In the genomic region with DNA sequence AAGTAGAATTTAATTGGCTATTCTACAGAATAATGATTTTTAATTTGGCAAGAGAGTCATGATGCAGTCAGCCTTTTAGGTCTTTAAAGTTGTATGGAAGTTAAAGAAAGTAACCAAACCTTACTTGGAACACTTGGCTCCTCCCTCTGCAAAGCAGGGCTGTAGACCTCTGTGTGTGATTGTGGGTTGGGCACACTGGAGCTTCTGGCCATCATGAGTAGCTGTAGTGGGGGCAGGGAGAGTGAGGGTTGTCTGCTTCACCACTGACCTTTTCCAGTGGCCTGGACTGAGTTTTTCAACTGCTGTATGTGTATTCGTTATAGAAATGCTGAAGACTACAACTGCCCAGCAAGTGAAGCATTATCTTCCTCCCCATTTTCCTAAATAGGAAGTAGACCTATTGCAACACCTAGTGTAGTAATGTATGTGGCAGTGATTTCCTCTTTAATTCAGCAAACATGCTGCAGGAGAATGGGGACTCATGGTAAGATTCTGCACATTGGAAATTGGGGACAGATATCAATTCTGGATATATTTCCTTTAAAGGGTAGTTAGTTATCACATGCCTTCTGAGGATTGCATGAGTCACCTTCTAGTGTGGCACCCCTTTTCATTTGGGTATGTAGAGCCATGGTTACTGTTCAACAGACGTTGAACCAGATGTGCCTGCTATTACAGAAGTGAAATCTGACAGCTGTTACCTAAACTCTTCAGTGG, we compare ENCODE assay signal across 9 cellular contexts.
DNase-seq lines count a peak whose midpoint lies in the region; ATAC-seq and TF ChIP-seq lines count a peak whose summit lies in the region.
"Had no signal": no experiment of that assay in that cellular context is flagged by ENCODE, and none has a peak within 500 bp of the region (broad histone marks: within the 10 kb centered on the region; RNA-seq: fewer than 3 reads in every experiment).

No MANE protein-coding gene starts in this region.

- H3K9me3 ChIP-seq in prostate gland (no peaks in the 10 kb centered on the region), ascending aorta (no peaks in the 10 kb centered on the region)
- H3K9me3 ChIP-seq: SJSA1 had no signal

- WGBS in prostate gland = 75% methylated on average over 2 of the region's 2 CpGs

- DNase-seq in GM12865 (ENCODE audit: low read depth) = peak; percentile 16
- peak; percentile 38 to 54 for DNase-seq in HL-60 (ENCODE audit: low read depth in 1 of 2, low spot score in 1 of 2)
- peak; percentile 47 for DNase-seq in fibroblast of pulmonary artery (ENCODE audit: low read depth)
- no peak for DNase-seq in prostate gland (ENCODE audit: low spot score)
- no peak for DNase-seq in EL
- DNase-seq in NCI-H1105 (lab: John Stamatoyannopoulos, UW) = no peak
- DNase-seq in ascending aorta (ENCODE audit: low spot score in 2 of 2) = no peak

- H3K4me3 ChIP-seq in GM12865 (ENCODE audit: low read depth, low read length) (no peak overlapping the region), HL-60 (replicated peaks; ENCODE audit: insufficient read depth, low read length) (no peak overlapping the region), fibroblast of pulmonary artery (replicated peaks; ENCODE audit: low read depth, low read length) (no peak overlapping the region), prostate gland (no peak overlapping the region), ascending aorta (no peak overlapping the region)
- H3K4me3 ChIP-seq: SJSA1 had no signal

- no peaks in the 10 kb centered on the region for H3K27me3 ChIP-seq in HL-60 (ENCODE audit: insufficient read depth, poor library complexity, severe bottlenecking)
- H3K27me3 ChIP-seq in prostate gland (replicated peaks; ENCODE audit: insufficient read depth) = no peaks in the 10 kb centered on the region
- no peaks in the 10 kb centered on the region for H3K27me3 ChIP-seq in ascending aorta
- H3K27me3 ChIP-seq: SJSA1 had no signal

- TF ChIP-seq POLR2A in prostate gland (IDR thresholded peaks at IDR 0.05) = no peak

- ATAC-seq in GM21619 (IDR thresholded peaks at IDR 0.05; ENCODE audit: unreplicated experiment) = peak; percentile 95

- H3K4me1 ChIP-seq in prostate gland (replicated peaks) = no peaks in the 10 kb centered on the region
- H3K4me1 ChIP-seq in ascending aorta = no peaks in the 10 kb centered on the region

- H3K27ac ChIP-seq in HL-60 (replicated peaks) (no peak overlapping the region), prostate gland (no peak overlapping the region), ascending aorta (no peak overlapping the region)
- H3K27ac ChIP-seq: SJSA1 had no signal

- TF ChIP-seq CTCF in GM12865 (IDR thresholded peaks at IDR 0.05; ENCODE audit: insufficient read depth, low read depth, low read length, missing control alignments) = no peak
- no peak for TF ChIP-seq CTCF in HL-60 (IDR thresholded peaks at IDR 0.05; ENCODE audit: insufficient read depth, low read length)
- TF ChIP-seq CTCF in fibroblast of pulmonary artery (IDR thresholded peaks at IDR 0.05; ENCODE audit: low read length, missing control alignments) = no peak
- TF ChIP-seq CTCF in prostate gland (IDR thresholded peaks at IDR 0.05) = no peak
- no peak for TF ChIP-seq CTCF in ascending aorta (IDR thresholded peaks at IDR 0.05)

- intact Hi-C loops in prostate gland (cut with DNase I) (no loop called here), ascending aorta (cut with DNase I) (no loop called here)

- H3K36me3 ChIP-seq in prostate gland (no peaks in the 10 kb centered on the region), ascending aorta (no peaks in the 10 kb centered on the region)
- H3K36me3 ChIP-seq: SJSA1 had no signal

Comparison
In these comparisons a context has a peak if more than half of its experiments do, and no peak if none do; other contexts are left out.
1. DNase-seq: peak in GM12865 (single experiment), HL-60 (2 of 2) and fibroblast of pulmonary artery (single experiment); none in prostate gland (single experiment), EL (single experiment), NCI-H1105 (single experiment) and ascending aorta (0 of 2).